In genomic region chr3:102353148-102353547, GRCh38 we compare ENCODE assay signal across 18 cellular contexts.
"Had no signal": no experiment of that assay in that cellular context is flagged by ENCODE, and none has a peak within 500 bp of the region (broad histone marks: within the 10 kb centered on the region; RNA-seq: fewer than 3 reads in every experiment).

No MANE protein-coding gene starts in this region.

- H3K4me1 ChIP-seq: prostate gland, right lobe of liver, upper lobe of left lung had no signal

- ATAC-seq: activated CD8-positive, alpha-beta T cell treated with anti-CD3 and anti-CD28 coated beads for 36 hours; activated naive CD8-positive, alpha-beta T cell treated with anti-CD3 and anti-CD28 coated beads, Interleukin-2, amount 50 U/mL, for 24 hours; right lobe of liver; T-cell had no signal

- H3K4me3 ChIP-seq: coronary artery, prostate gland, right lobe of liver, upper lobe of left lung had no signal

- H3K9me3 ChIP-seq: prostate gland, right lobe of liver, upper lobe of left lung had no signal

- H3K27me3 ChIP-seq: right lobe of liver, upper lobe of left lung had no signal

- DNase-seq: activated CD4-positive, alpha-beta T cell treated with anti-CD3 and anti-CD28 coated beads for 4 hours; activated CD8-positive, alpha-beta memory T cell treated with anti-CD3 and anti-CD28 coated beads, Interleukin-2, amount 50 U/mL, for 48 hours; activated CD8-positive, alpha-beta T cell treated with anti-CD3 and anti-CD28 coated beads for 36 hours; activated naive CD4-positive, alpha-beta T cell; activated naive CD8-positive, alpha-beta T cell treated with anti-CD3 and anti-CD28 coated beads, Interleukin-2, amount 50 U/mL, for 24 hours; caudate nucleus; effector CD4-positive, alpha-beta T cell; glutamatergic neuron; mesenchymal stem cell; occipital lobe; right lobe of liver; stimulated activated CD4-positive, alpha-beta T cell treated with anti-CD3 and anti-CD28 coated beads, Interleukin-12 subunit alpha, Interleukin-12 subunit beta, amount 100 ng/mL, for 4 hours; stimulated activated naive CD4-positive, alpha-beta T cell treated with Interleukin-2 at 50 U/mL for 16 hours; T-cell; T1000; upper lobe of left lung had no signal

- H3K27ac ChIP-seq: coronary artery, prostate gland, right lobe of liver, upper lobe of left lung had no signal

- H3K36me3 ChIP-seq: prostate gland, right lobe of liver, upper lobe of left lung had no signal
